In the genomic region with DNA sequence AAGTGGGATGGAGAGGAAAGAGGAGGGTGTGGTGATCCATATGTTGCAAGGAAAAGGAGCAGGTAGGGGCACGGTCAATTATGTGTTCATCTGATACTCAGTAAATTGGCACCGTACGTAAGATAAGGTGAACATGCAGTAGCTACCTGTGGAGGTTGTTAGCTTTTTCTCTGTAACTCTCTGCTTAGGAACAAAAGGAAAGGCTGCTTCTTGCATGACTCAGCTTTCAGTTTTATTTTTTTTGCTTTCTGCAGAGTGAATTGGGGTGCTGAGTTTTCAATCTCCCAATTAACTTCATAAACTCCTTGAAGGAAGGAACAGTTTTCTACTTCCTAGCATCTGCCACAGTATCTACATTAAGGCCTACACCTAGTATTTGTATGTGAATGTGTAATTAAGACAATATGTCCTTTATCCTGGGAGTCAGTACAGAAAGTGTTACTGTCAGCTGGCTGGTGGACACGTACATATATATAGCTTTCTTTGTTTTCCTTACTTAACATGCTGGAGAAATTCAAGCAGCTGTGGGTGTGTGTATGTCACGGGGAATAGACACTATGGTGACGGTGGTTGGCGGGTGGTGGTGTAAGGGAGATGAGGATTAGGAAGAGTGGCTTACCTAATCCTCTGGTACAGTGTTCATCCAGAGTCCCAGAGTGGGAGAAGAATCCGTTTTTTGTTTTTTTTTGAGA, we compare ENCODE assay signal across 11 cellular contexts. TPM values are rescaled to one million over a fixed set of nuclear protein-coding genes. Genes with fewer than 3 reads are reported as not detected.
DNase-seq lines count a peak whose midpoint lies in the region; ATAC-seq and TF ChIP-seq lines count a peak whose summit lies in the region.
"Had no signal": no experiment of that assay in that cellular context is flagged by ENCODE, and none has a peak within 500 bp of the region (broad histone marks: within the 10 kb centered on the region; RNA-seq: fewer than 3 reads in every experiment).

No MANE protein-coding gene starts in this region.

- peak overlapping the region; percentile 81 for H3K27ac Mint-ChIP-seq in activated CD4-positive, alpha-beta T cell treated with anti-CD3 and anti-CD28 coated beads, Interleukin-2, amount 10 ng/mL, durations not matched to agents 24 days and 14 days
- H3K27ac Mint-ChIP-seq: immature natural killer cell had no signal

- in situ Hi-C loops in gastrocnemius medialis (cut with MboI; ENCODE audit: low sequenced_read_pairs in 4 of 4) = no loop called here

- H3K9me3 ChIP-seq in SJCRH30 (replicated peaks) (no peaks in the 10 kb centered on the region), esophagus squamous epithelium (no peaks in the 10 kb centered on the region), gastrocnemius medialis (no peaks in the 10 kb centered on the region)
- H3K9me3 ChIP-seq: thoracic aorta had no signal

- no peak for TF ChIP-seq POLR2A in esophagus squamous epithelium (IDR thresholded peaks at IDR 0.05)
- no peak for TF ChIP-seq POLR2A in gastrocnemius medialis (IDR thresholded peaks at IDR 0.05)
- TF ChIP-seq POLR2A in GM18505 (IDR thresholded peaks at IDR 0.05; ENCODE audit: borderline replicate concordance, extremely low read depth, insufficient read depth, insufficient read length) = no peak

- intact Hi-C loops in activated CD4-positive, alpha-beta T cell treated with anti-CD3 and anti-CD28 coated beads, Interleukin-2, amount 10 ng/mL, durations not matched to agents 24 days and 14 days (cut with micrococcal nuclease) = loop anchor here (1.0 to 5.0 kb wide), 3 partner anchors 18 to 90 kb away; no protein-coding TSS in a partner anchor
- intact Hi-C loops in esophagus squamous epithelium (cut with DNase I) = no loop called here
- intact Hi-C loops in gastrocnemius medialis (cut with DNase I; ENCODE audit: low total_unique reads) = no loop called here

- H3K27me3 Mint-ChIP-seq in activated CD4-positive, alpha-beta T cell treated with anti-CD3 and anti-CD28 coated beads, Interleukin-2, amount 10 ng/mL, durations not matched to agents 24 days and 14 days = no peaks in the 10 kb centered on the region

- 27 to 52% methylated on average over 8 of the region's 8 CpGs for WGBS in esophagus squamous epithelium, 2 donors

- H3K27me3 ChIP-seq in SJCRH30 (no peaks in the 10 kb centered on the region), esophagus squamous epithelium (no peaks in the 10 kb centered on the region), gastrocnemius medialis (no peaks in the 10 kb centered on the region)

- no peak for DNase-seq in activated CD4-positive, alpha-beta T cell treated with anti-CD3 and anti-CD28 coated beads, Interleukin-2, amount 10 ng/mL, durations not matched to agents 24 days and 14 days
- DNase-seq in activated CD4-positive, alpha-beta T cell treated with anti-CD3 and anti-CD28 coated beads for 48 hours = no peak
- DNase-seq in SJCRH30 (peak; percentile 95 to 98), esophagus squamous epithelium (lab: John Stamatoyannopoulos, UW) (no peak), gastrocnemius medialis (no peak)
- DNase-seq: immature natural killer cell, NCI-H510A had no signal

- H3K4me1 ChIP-seq in SJCRH30 (peaks cover 25% of the 10 kb centered on the region), esophagus squamous epithelium (peaks cover 0 to 19% (median 0%) of the 10 kb centered on the region in 3 donors), gastrocnemius medialis (peaks cover 0 to 8% of the 10 kb centered on the region in 2 donors)

- H3K4me1 Mint-ChIP-seq in activated CD4-positive, alpha-beta T cell treated with anti-CD3 and anti-CD28 coated beads, Interleukin-2, amount 10 ng/mL, durations not matched to agents 24 days and 14 days = peaks cover 26% of the 10 kb centered on the region
- H3K4me1 Mint-ChIP-seq: immature natural killer cell had no signal

- no peaks in the 10 kb centered on the region for H3K36me3 ChIP-seq in SJCRH30
- H3K36me3 ChIP-seq in esophagus squamous epithelium = no peaks in the 10 kb centered on the region
- H3K36me3 ChIP-seq in gastrocnemius medialis = no peaks in the 10 kb centered on the region
- H3K36me3 ChIP-seq: thoracic aorta had no signal

- H3K4me3 ChIP-seq in SJCRH30 (peak overlapping the region; percentile 23), esophagus squamous epithelium (no peak overlapping the region), gastrocnemius medialis (no peak overlapping the region)
- H3K4me3 ChIP-seq: thoracic aorta had no signal

- peak overlapping the region; percentile 25 for H3K4me3 Mint-ChIP-seq in activated CD4-positive, alpha-beta T cell treated with anti-CD3 and anti-CD28 coated beads, Interleukin-2, amount 10 ng/mL, durations not matched to agents 24 days and 14 days
- H3K4me3 Mint-ChIP-seq: immature natural killer cell had no signal

- ATAC-seq in gastrocnemius medialis (peak; percentile 26 to 27), GM18505 (IDR thresholded peaks at IDR 0.05; ENCODE audit: unreplicated experiment) (no peak), GM21367 (IDR thresholded peaks at IDR 0.05; ENCODE audit: unreplicated experiment) (no peak), HG03442 (IDR thresholded peaks at IDR 0.05; ENCODE audit: unreplicated experiment) (no peak)

- no peak for TF ChIP-seq CTCF in esophagus squamous epithelium (IDR thresholded peaks at IDR 0.05)
- no peak for TF ChIP-seq CTCF in gastrocnemius medialis (IDR thresholded peaks at IDR 0.05 in 4 of 5, conservative IDR thresholded peaks at IDR 0.05 in 1 of 5)

- peak overlapping the region; percentile 92 for H3K27ac ChIP-seq in SJCRH30
- peak overlapping the region in 3 of 4 donors; percentile 39 to 58 (median 57) for H3K27ac ChIP-seq in esophagus squamous epithelium
- peak overlapping the region; percentile 43 to 63 (median 52) for H3K27ac ChIP-seq in gastrocnemius medialis
- H3K27ac ChIP-seq: thoracic aorta had no signal

- H3K36me3 Mint-ChIP-seq in activated CD4-positive, alpha-beta T cell treated with anti-CD3 and anti-CD28 coated beads, Interleukin-2, amount 10 ng/mL, durations not matched to agents 24 days and 14 days (ENCODE audit: low read depth) = no peaks in the 10 kb centered on the region
- H3K36me3 Mint-ChIP-seq: immature natural killer cell had no signal

- no peaks in the 10 kb centered on the region for H3K9me3 Mint-ChIP-seq in activated CD4-positive, alpha-beta T cell treated with anti-CD3 and anti-CD28 coated beads, Interleukin-2, amount 10 ng/mL, durations not matched to agents 24 days and 14 days

RNA-seq across cellular contexts. Expression of a gene that starts 40.1 kb away (rescaled TPM):
- 156 TPM in 2 replicates for total RNA-seq in activated CD4-positive, alpha-beta T cell treated with anti-CD3 and anti-CD28 coated beads, Interleukin-2, amount 10 ng/mL, durations not matched to agents 24 days and 14 days
- 83.3 and 88.8 TPM in 2 replicates for total RNA-seq in SJCRH30 (2014; rRNA removed; shearing (Covaris generic))
- 100 to 1,000 TPM; 120 to 269 (median 204) TPM for total RNA-seq in esophagus squamous epithelium
- total RNA-seq in gastrocnemius medialis = 100 to 1,000 TPM; 168 to 223 (median 204) TPM

RNA-seq across cellular contexts. Expression of a gene that starts 49.1 kb away (rescaled TPM):
- 4.8 and 5.5 TPM in 2 replicates for total RNA-seq in activated CD4-positive, alpha-beta T cell treated with anti-CD3 and anti-CD28 coated beads, Interleukin-2, amount 10 ng/mL, durations not matched to agents 24 days and 14 days
- total RNA-seq in SJCRH30 (2014; rRNA removed; shearing (Covaris generic)) = 0.24 TPM in 1 of 2 replicates, not detected in the other
- total RNA-seq in esophagus squamous epithelium = 10 to 100 TPM in 1 of 4 donors, 1 to 10 TPM in 3; 2.2 to 14.9 (median 4.5) TPM
- 100 to 1,000 TPM in 1 of 4 donors, 10 to 100 TPM in 3; 12.0 to 106 (median 78.5) TPM for total RNA-seq in gastrocnemius medialis

Comparison
In these comparisons a context has a peak if more than half of its experiments do, and no peak if none do; other contexts are left out.
1. DNase-seq: peak in SJCRH30 (2 of 2); none in activated CD4-positive, alpha-beta T cell treated with anti-CD3 and anti-CD28 coated beads, Interleukin-2, amount 10 ng/mL, durations not matched to agents 24 days and 14 days (single experiment), activated CD4-positive, alpha-beta T cell treated with anti-CD3 and anti-CD28 coated beads for 48 hours (single experiment), esophagus squamous epithelium (single experiment) and gastrocnemius medialis (0 of 2).
2. ATAC-seq: peak in gastrocnemius medialis (2 of 2); none in GM18505 (single experiment), GM21367 (single experiment) and HG03442 (single experiment).
3. Peak in every context shown above with its lines, with median percentiles within 50 percentile points of each other: H3K27ac ChIP-seq.